Comparison of ENCODE assay signal across 21 cellular contexts in the genomic region with DNA sequence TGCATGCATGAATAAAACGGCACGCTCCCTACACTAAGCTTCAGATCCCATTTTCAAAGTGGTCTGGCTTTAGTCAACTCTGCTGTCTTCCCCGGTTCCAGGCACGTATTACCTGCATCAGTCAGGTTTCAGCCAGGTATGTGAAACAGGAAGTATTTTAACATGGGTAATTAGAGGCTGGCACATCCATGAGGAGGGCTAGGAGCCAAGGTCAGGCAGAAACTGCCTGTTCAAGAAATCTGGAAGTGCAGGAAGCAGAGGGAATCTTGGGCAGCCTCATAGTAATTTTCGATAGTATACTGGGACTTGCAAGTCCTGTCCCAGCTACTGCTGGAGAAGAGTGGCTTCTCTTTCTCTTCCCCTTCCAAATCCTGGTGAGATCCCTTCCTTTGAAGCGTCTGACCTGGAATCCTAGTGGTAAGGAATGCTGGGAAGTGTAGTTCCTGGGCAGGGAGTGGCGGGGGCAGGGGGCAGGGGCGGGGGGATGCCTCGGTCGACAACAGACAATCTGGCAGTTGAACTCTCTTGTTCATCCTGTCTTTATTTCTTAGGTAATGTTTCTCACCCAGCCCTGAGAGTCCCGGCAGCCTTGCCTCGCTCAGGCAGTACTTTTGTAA.
DNase-seq lines count a peak whose midpoint lies in the region; ATAC-seq and TF ChIP-seq lines count a peak whose summit lies in the region.
"Had no signal": no experiment of that assay in that cellular context is flagged by ENCODE, and none has a peak within 500 bp of the region (broad histone marks: within the 10 kb centered on the region; RNA-seq: fewer than 3 reads in every experiment).

No MANE protein-coding gene starts in this region.

- H3K27ac Mint-ChIP-seq in WTC11 (no peak overlapping the region), HFFc6 (no peak overlapping the region)
- H3K27ac Mint-ChIP-seq: activated naive CD8-positive, alpha-beta T cell treated with anti-CD3 and anti-CD28 coated beads, Interleukin-2, amount 50 U/mL, for 24 hours; activated T-helper 2 cell treated with anti-CD3 and anti-CD28 coated beads, Interferon-gamma antibody, Interleukin-2, Interleukin-4, amounts not matched to agents 10 μg/mL and 5 μg/mL and 100 μg/mL, durations not matched to agents 14 hours and 24 hours and 36 hours; stimulated activated naive CD8-positive, alpha-beta T cell treated with anti-CD3 and anti-CD28 coated beads, Interleukin-15, Interleukin-2, amounts not matched to agents 100 ng/mL and 50 ng/mL, for 24 hours had no signal

- peak; percentile 94 for ATAC-seq in WTC11
- ATAC-seq in GM18873 (IDR thresholded peaks at IDR 0.05; ENCODE audit: low FRiP score, unreplicated experiment) = no peak
- ATAC-seq in GM19023 (IDR thresholded peaks at IDR 0.05; ENCODE audit: unreplicated experiment) = no peak
- ATAC-seq: activated naive CD8-positive, alpha-beta T cell treated with anti-CD3 and anti-CD28 coated beads, Interleukin-2, amount 50 U/mL, for 24 hours; HepG2; left lung had no signal

- H3K27me3 Mint-ChIP-seq in WTC11 (ENCODE audit: low read depth) = no peaks in the 10 kb centered on the region
- peaks cover 32% of the 10 kb centered on the region for H3K27me3 Mint-ChIP-seq in HFFc6 (ENCODE audit: insufficient read depth)

- H3K27me3 ChIP-seq in skeletal muscle tissue (ENCODE audit: control insufficient read depth in 3 of 3, insufficient read depth in 3 of 3, low read length in 3 of 3) = no peaks in the 10 kb centered on the region
- H3K27me3 ChIP-seq: left lung, ovary, upper lobe of left lung had no signal

- H3K27ac ChIP-seq in skeletal muscle tissue (ENCODE audit: low read depth, low read length) = peak overlapping the region; percentile 87
- H3K27ac ChIP-seq: left lung, ovary, RWPE1, upper lobe of left lung had no signal

- DNase-seq in NCI-H1105 (lab: John Stamatoyannopoulos, UW) = peak; percentile 20
- no peak for DNase-seq in WTC11 (ENCODE audit: low spot score)
- DNase-seq in left kidney (ENCODE audit: low read depth, low spot score) = peak; percentile 41
- no peak for DNase-seq in HFFc6
- no peak for DNase-seq in stimulated activated CD4-positive, alpha-beta T cell treated with anti-CD3 and anti-CD28 coated beads, Interleukin-15, amount 100 ng/mL, for 24 hours
- DNase-seq: activated CD4-positive, CD25-positive, alpha-beta regulatory T cell treated with anti-CD3 and anti-CD28 coated beads, Interleukin-2, amount 50 U/mL, for 72 hours; activated naive CD8-positive, alpha-beta T cell treated with anti-CD3 and anti-CD28 coated beads, Interleukin-2, amount 50 U/mL, for 24 hours; cortex of kidney; left lung; NCI-H146; ovary; stimulated activated CD4-positive, alpha-beta T cell treated with anti-CD3 and anti-CD28 coated beads, Interleukin-2, amount 100 ng/mL, for 24 hours; T1000 had no signal

- H3K9ac ChIP-seq in skeletal muscle tissue (ENCODE audit: low read depth in 1 of 3, low read length in 3 of 3) = peak overlapping the region in 1 of 3 donors; percentile 39

- no peaks in the 10 kb centered on the region for H3K36me3 Mint-ChIP-seq in WTC11
- no peaks in the 10 kb centered on the region for H3K36me3 Mint-ChIP-seq in HFFc6 (ENCODE audit: low read depth)

- peaks cover 19 to 22% (median 20%) of the 10 kb centered on the region in 3 donors for H3K4me1 ChIP-seq in skeletal muscle tissue (ENCODE audit: control insufficient read depth in 3 of 3, insufficient read depth in 3 of 3, low read length in 3 of 3)
- H3K4me1 ChIP-seq: left lung, upper lobe of left lung had no signal

- H3K9me3 ChIP-seq in skeletal muscle tissue (ENCODE audit: control insufficient read depth in 3 of 3, low read length in 3 of 3) = no peaks in the 10 kb centered on the region
- H3K9me3 ChIP-seq: left lung, ovary, upper lobe of left lung had no signal

- CTCF ChIA-PET in WTC11 (lab: Charles Lee) = interaction anchor here (0.6 kb wide), 1 partner anchor 74 kb away, joined by 3 read pairs; no protein-coding TSS in a partner anchor

- no peak for TF ChIP-seq CTCF in WTC11 (IDR thresholded peaks at IDR 0.05)
- TF ChIP-seq CTCF in HFFc6 (IDR thresholded peaks at IDR 0.05) = no peak

- peak overlapping the region in 1 of 3 donors; percentile 26 for H3K4me3 ChIP-seq in skeletal muscle tissue (ENCODE audit: low read length in 3 of 3)
- H3K4me3 ChIP-seq: left lung, ovary, upper lobe of left lung had no signal

- H3K9me3 Mint-ChIP-seq in WTC11 = no peaks in the 10 kb centered on the region
- no peaks in the 10 kb centered on the region for H3K9me3 Mint-ChIP-seq in HFFc6
- H3K9me3 Mint-ChIP-seq: activated naive CD8-positive, alpha-beta T cell treated with anti-CD3 and anti-CD28 coated beads, Interleukin-2, amount 50 U/mL, for 24 hours; activated T-helper 2 cell treated with anti-CD3 and anti-CD28 coated beads, Interferon-gamma antibody, Interleukin-2, Interleukin-4, amounts not matched to agents 10 μg/mL and 5 μg/mL and 100 μg/mL, durations not matched to agents 14 hours and 24 hours and 36 hours; stimulated activated naive CD8-positive, alpha-beta T cell treated with anti-CD3 and anti-CD28 coated beads, Interleukin-15, Interleukin-2, amounts not matched to agents 100 ng/mL and 50 ng/mL, for 24 hours had no signal

- peak overlapping the region; percentile 33; the same call in 1 of the 2 replicates for H3K4me3 Mint-ChIP-seq in WTC11
- no peak overlapping the region for H3K4me3 Mint-ChIP-seq in HFFc6
- H3K4me3 Mint-ChIP-seq: activated naive CD8-positive, alpha-beta T cell treated with anti-CD3 and anti-CD28 coated beads, Interleukin-2, amount 50 U/mL, for 24 hours; stimulated activated naive CD8-positive, alpha-beta T cell treated with anti-CD3 and anti-CD28 coated beads, Interleukin-15, Interleukin-2, amounts not matched to agents 100 ng/mL and 50 ng/mL, for 24 hours had no signal

- POLR2A ChIA-PET in WTC11 (lab: Charles Lee) = no interaction called here

- peaks cover 15% of the 10 kb centered on the region for H3K4me1 Mint-ChIP-seq in WTC11
- no peaks in the 10 kb centered on the region for H3K4me1 Mint-ChIP-seq in HFFc6 (ENCODE audit: low read depth)
- H3K4me1 Mint-ChIP-seq: activated naive CD8-positive, alpha-beta T cell treated with anti-CD3 and anti-CD28 coated beads, Interleukin-2, amount 50 U/mL, for 24 hours had no signal

- H3K36me3 ChIP-seq in skeletal muscle tissue (ENCODE audit: control insufficient read depth in 3 of 3, insufficient read depth in 3 of 3, low read length in 3 of 3) = no peaks in the 10 kb centered on the region
- H3K36me3 ChIP-seq: left lung, ovary, upper lobe of left lung had no signal

TF ChIP-seq in WTC11, 78 proteins besides CTCF, POLR2A, EP300 and RAD21 (continues in another document):
- TF ChIP-seq ZNF138 (CRISPR knock-in tag; conservative IDR thresholded peaks at IDR 0.05) (no peak), ZNF263 (CRISPR knock-in tag; IDR thresholded peaks at IDR 0.05; ENCODE audit: low read depth) (no peak), ATF1 (CRISPR knock-in tag; IDR thresholded peaks at IDR 0.05) (no peak), GRHL2 (CRISPR knock-in tag; IDR thresholded peaks at IDR 0.05; ENCODE audit: insufficient replicate concordance, severe bottlenecking) (no peak), SOX15 (CRISPR knock-in tag; IDR thresholded peaks at IDR 0.05) (no peak), FOXP1 (CRISPR knock-in tag; IDR thresholded peaks at IDR 0.05; ENCODE audit: borderline replicate concordance) (no peak)
- TF ChIP-seq, protein P1, sequence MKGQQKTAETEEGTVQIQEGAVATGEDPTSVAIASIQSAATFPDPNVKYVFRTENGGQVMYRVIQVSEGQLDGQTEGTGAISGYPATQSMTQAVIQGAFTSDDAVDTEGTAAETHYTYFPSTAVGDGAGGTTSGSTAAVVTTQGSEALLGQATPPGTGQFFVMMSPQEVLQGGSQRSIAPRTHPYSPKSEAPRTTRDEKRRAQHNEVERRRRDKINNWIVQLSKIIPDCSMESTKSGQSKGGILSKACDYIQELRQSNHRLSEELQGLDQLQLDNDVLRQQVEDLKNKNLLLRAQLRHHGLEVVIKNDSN (CRISPR knock-in tag; IDR thresholded peaks at IDR 0.05) = no peak
- TF ChIP-seq, protein P2, sequence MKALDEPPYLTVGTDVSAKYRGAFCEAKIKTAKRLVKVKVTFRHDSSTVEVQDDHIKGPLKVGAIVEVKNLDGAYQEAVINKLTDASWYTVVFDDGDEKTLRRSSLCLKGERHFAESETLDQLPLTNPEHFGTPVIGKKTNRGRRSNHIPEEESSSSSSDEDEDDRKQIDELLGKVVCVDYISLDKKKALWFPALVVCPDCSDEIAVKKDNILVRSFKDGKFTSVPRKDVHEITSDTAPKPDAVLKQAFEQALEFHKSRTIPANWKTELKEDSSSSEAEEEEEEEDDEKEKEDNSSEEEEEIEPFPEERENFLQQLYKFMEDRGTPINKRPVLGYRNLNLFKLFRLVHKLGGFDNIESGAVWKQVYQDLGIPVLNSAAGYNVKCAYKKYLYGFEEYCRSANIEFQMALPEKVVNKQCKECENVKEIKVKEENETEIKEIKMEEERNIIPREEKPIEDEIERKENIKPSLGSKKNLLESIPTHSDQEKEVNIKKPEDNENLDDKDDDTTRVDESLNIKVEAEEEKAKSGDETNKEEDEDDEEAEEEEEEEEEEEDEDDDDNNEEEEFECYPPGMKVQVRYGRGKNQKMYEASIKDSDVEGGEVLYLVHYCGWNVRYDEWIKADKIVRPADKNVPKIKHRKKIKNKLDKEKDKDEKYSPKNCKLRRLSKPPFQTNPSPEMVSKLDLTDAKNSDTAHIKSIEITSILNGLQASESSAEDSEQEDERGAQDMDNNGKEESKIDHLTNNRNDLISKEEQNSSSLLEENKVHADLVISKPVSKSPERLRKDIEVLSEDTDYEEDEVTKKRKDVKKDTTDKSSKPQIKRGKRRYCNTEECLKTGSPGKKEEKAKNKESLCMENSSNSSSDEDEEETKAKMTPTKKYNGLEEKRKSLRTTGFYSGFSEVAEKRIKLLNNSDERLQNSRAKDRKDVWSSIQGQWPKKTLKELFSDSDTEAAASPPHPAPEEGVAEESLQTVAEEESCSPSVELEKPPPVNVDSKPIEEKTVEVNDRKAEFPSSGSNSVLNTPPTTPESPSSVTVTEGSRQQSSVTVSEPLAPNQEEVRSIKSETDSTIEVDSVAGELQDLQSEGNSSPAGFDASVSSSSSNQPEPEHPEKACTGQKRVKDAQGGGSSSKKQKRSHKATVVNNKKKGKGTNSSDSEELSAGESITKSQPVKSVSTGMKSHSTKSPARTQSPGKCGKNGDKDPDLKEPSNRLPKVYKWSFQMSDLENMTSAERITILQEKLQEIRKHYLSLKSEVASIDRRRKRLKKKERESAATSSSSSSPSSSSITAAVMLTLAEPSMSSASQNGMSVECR (CRISPR knock-in tag; IDR thresholded peaks at IDR 0.05; ENCODE audit: borderline replicate concordance) = no peak
- TF ChIP-seq, protein P3, sequence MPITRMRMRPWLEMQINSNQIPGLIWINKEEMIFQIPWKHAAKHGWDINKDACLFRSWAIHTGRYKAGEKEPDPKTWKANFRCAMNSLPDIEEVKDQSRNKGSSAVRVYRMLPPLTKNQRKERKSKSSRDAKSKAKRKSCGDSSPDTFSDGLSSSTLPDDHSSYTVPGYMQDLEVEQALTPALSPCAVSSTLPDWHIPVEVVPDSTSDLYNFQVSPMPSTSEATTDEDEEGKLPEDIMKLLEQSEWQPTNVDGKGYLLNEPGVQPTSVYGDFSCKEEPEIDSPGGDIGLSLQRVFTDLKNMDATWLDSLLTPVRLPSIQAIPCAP (CRISPR knock-in tag; IDR thresholded peaks at IDR 0.05) = no peak

Comparison
In these comparisons a context has a peak if more than half of its experiments do, and no peak if none do; other contexts are left out.
1. DNase-seq: peak in NCI-H1105 (single experiment) and left kidney (single experiment); none in WTC11 (single experiment), HFFc6 (single experiment) and stimulated activated CD4-positive, alpha-beta T cell treated with anti-CD3 and anti-CD28 coated beads, Interleukin-15, amount 100 ng/mL, for 24 hours (single experiment).